In the genomic region with DNA sequence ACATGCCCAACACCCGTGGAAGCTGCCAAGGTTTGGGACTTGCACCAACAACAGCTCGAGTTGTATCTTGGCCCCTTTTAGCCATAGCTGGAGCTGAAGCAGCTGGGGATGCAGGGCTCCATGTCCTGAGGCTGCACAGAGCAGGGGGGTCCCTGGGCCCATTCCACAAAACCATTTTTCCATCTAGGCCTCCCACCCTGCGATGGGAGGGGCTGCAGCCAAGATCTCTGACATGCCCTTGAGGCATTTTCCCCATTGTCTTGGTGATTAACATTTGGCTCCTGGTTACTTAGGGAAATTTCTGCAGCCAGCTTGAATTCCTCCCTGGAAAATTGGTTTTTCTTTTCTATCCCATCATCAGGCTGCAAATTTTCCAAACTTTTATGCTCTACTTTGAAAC, we compare ENCODE assay signal across 22 cellular contexts.
DNase-seq lines count a peak whose midpoint lies in the region; ATAC-seq, FAIRE-seq and TF ChIP-seq lines count a peak whose summit lies in the region.
"Had no signal": no experiment of that assay in that cellular context is flagged by ENCODE, and none has a peak within 500 bp of the region (broad histone marks: within the 10 kb centered on the region; RNA-seq: fewer than 3 reads in every experiment).

No MANE protein-coding gene starts in this region.

- H3K4me1 Mint-ChIP-seq in WTC11 = peaks cover 13% of the 10 kb centered on the region
- H3K4me1 Mint-ChIP-seq: B cell; CD4-positive, CD25-positive, alpha-beta regulatory T cell had no signal

- no peaks in the 10 kb centered on the region for H3K27me3 Mint-ChIP-seq in WTC11 (ENCODE audit: low read depth)
- H3K27me3 Mint-ChIP-seq: B cell; CD4-positive, CD25-positive, alpha-beta regulatory T cell had no signal

- TF ChIP-seq EP300 in HepG2 (IDR thresholded peaks at IDR 0.05; ENCODE audit: low read depth in 2 of 2, low read length in 2 of 2) = no peak
- TF ChIP-seq EP300 in HepG2 (CRISPR knock-in tag; IDR thresholded peaks at IDR 0.05; ENCODE audit: borderline replicate concordance) = no peak

- TF ChIP-seq CTCF in WTC11 (IDR thresholded peaks at IDR 0.05) (no peak), HepG2 (CRISPR knock-in tag; IDR thresholded peaks at IDR 0.05) (no peak)

- no peaks in the 10 kb centered on the region for H3K4me1 ChIP-seq in HepG2 (ENCODE audit: insufficient read depth, low read length)
- H3K4me1 ChIP-seq: BLaER1, Caco-2 had no signal

- no peaks in the 10 kb centered on the region for H3K79me2 ChIP-seq in HepG2 (ENCODE audit: insufficient read depth, low read length)

- FAIRE-seq in HepG2 (lab: Jason Lieb, UNC) = no peak
- FAIRE-seq: A204.1, GM12878, GM19239 had no signal

- no peaks in the 10 kb centered on the region for H3K27me3 ChIP-seq in HepG2 (ENCODE audit: control insufficient read depth in 1 of 2, insufficient read depth in 2 of 2, low read length in 2 of 2)
- H3K27me3 ChIP-seq: BLaER1 had no signal

- POLR2A ChIA-PET in WTC11 (lab: Charles Lee) (no interaction called here), HepG2 (lab: Yijun Ruan, JAX) (no interaction called here)

- no TSS peak for BruUV-seq in HepG2 (replicated peaks; lab: Mats Ljungman, UMichigan)

- H2AFZ ChIP-seq in HepG2 (ENCODE audit: low read length) = no peak overlapping the region
- H2AFZ ChIP-seq: GM23248 had no signal

- no peak overlapping the region for H3K27ac ChIP-seq in HepG2 (ENCODE audit: extremely low read length, insufficient read depth, low read length)
- H3K27ac ChIP-seq: 22Rv1, BLaER1, C4-2B, GM23248 had no signal

- H3K4me3 ChIP-seq in HepG2 (replicated peaks in 1 of 3; ENCODE audit: insufficient read depth in 1 of 3, low read depth in 2 of 3, low read length in 3 of 3) = no peak overlapping the region
- H3K4me3 ChIP-seq: BLaER1, GM12878, GM23248 had no signal

- H3K4me2 ChIP-seq in HepG2 (ENCODE audit: low read depth, low read length) = no peak overlapping the region
- H3K4me2 ChIP-seq: BLaER1 had no signal

- H3K27ac Mint-ChIP-seq in WTC11 = no peak overlapping the region
- H3K27ac Mint-ChIP-seq: B cell; CD8-positive, alpha-beta T cell; H9 had no signal

- 0% methylated on average over 2 of the region's 3 CpGs for WGBS in HepG2 (ENCODE audit: low lambda C conversion rate)

- no peak for TF ChIP-seq POLR2A in HepG2 (IDR thresholded peaks at IDR 0.05; ENCODE audit: insufficient read depth in 1 of 2, low read depth in 2 of 2, low read length in 2 of 2)

- TF ChIP-seq RAD21 in HepG2 (CRISPR knock-in tag; IDR thresholded peaks at IDR 0.05) = no peak

- no peaks in the 10 kb centered on the region for H3K36me3 ChIP-seq in HepG2 (replicated peaks in 1 of 2; ENCODE audit: control insufficient read depth in 1 of 2, insufficient read depth in 2 of 2, low read length in 2 of 2)
- H3K36me3 ChIP-seq: BLaER1 had no signal

- in situ Hi-C loops in HepG2 (cut with HindIII; ENCODE audit: extremely low pct_ligation_motif_present, low pct_unique_long_range_greater_than_20kb) = no loop called here

- H3K9ac ChIP-seq in HepG2 (ENCODE audit: insufficient read depth, low read depth, low read length) = no peak overlapping the region
- H3K9ac ChIP-seq: BLaER1, GM23248 had no signal

- peaks cover 13% of the 10 kb centered on the region for H3K36me3 Mint-ChIP-seq in WTC11
- H3K36me3 Mint-ChIP-seq: CD4-positive, CD25-positive, alpha-beta regulatory T cell; CD8-positive, alpha-beta T cell had no signal

- peaks cover 68% of the 10 kb centered on the region for H3K9me3 Mint-ChIP-seq in WTC11

- intact Hi-C loops in HepG2 (cut with micrococcal nuclease; ENCODE audit: unreplicated experiment) = no loop called here

- H4K20me1 ChIP-seq in HepG2 (ENCODE audit: insufficient read depth, low read length) = no peaks in the 10 kb centered on the region
- H4K20me1 ChIP-seq: BLaER1 had no signal

- CTCF ChIA-PET in WTC11 (lab: Charles Lee) = no interaction called here
- CTCF ChIA-PET in HepG2 (lab: Yijun Ruan, JAX; ENCODE audit: low intra/inter-chr PET ratio, low total read pairs) = no interaction called here

- ATAC-seq in WTC11 (peak; percentile 52; the same call in 1 of the 2 replicates), HG02884 (IDR thresholded peaks at IDR 0.05; ENCODE audit: unreplicated experiment) (no peak), HepG2 (no peak)
- ATAC-seq: CD8-positive, alpha-beta T cell; GM12878; HCT116 had no signal

- peaks cover 94% of the 10 kb centered on the region for H3K9me3 ChIP-seq in HepG2 (ENCODE audit: low read length)
- H3K9me3 ChIP-seq: Caco-2 had no signal

- H3K4me3 Mint-ChIP-seq in WTC11 = no peak overlapping the region
- H3K4me3 Mint-ChIP-seq: B cell; CD4-positive, CD25-positive, alpha-beta regulatory T cell; CD8-positive, alpha-beta T cell; H9 had no signal

- DNase-seq in ELF-1 (ENCODE audit: low read depth, low spot score) (peak; percentile 57), WTC11 (ENCODE audit: low spot score) (peak; percentile 22), iPS-NIHi11 (ENCODE audit: low spot score) (peak; percentile 11), HepG2 (ENCODE audit: low spot score) (no peak)
- no peak for DNase-seq in activated CD4-positive, CD25-positive, alpha-beta regulatory T cell treated with anti-CD3 and anti-CD28 coated beads, Interleukin-2, amount 50 U/mL, for 72 hours
- DNase-seq: Caco-2; CD4-positive, CD25-positive, alpha-beta regulatory T cell; CD8-positive, alpha-beta T cell; DMS153; DND-41; GDM1; GM23248; H9 had no signal

TF ChIP-seq in WTC11, 78 proteins besides CTCF, POLR2A, EP300 and RAD21:
- TF ChIP-seq NR3C1 (CRISPR knock-in tag; conservative IDR thresholded peaks at IDR 0.05; ENCODE audit: low read depth) = no peak
- TF ChIP-seq, protein P1, sequence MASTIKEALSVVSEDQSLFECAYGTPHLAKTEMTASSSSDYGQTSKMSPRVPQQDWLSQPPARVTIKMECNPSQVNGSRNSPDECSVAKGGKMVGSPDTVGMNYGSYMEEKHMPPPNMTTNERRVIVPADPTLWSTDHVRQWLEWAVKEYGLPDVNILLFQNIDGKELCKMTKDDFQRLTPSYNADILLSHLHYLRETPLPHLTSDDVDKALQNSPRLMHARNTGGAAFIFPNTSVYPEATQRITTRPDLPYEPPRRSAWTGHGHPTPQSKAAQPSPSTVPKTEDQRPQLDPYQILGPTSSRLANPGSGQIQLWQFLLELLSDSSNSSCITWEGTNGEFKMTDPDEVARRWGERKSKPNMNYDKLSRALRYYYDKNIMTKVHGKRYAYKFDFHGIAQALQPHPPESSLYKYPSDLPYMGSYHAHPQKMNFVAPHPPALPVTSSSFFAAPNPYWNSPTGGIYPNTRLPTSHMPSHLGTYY (CRISPR knock-in tag; IDR thresholded peaks at IDR 0.05) = no peak
- TF ChIP-seq CREB1 (CRISPR knock-in tag; IDR thresholded peaks at IDR 0.05) = no peak
- TF ChIP-seq GTF2I (CRISPR knock-in tag; conservative IDR thresholded peaks at IDR 0.05) = no peak
- TF ChIP-seq NR1H2 (CRISPR knock-in tag; IDR thresholded peaks at IDR 0.05) = no peak
- no peak for TF ChIP-seq SMAD3 (CRISPR knock-in tag; IDR thresholded peaks at IDR 0.05; ENCODE audit: borderline replicate concordance)
- TF ChIP-seq RORB (CRISPR knock-in tag; IDR thresholded peaks at IDR 0.05) = no peak
TF ChIP-seq in WTC11: peak in this region for 0.

TF ChIP-seq in HepG2, 621 proteins besides CTCF, POLR2A, EP300 and RAD21:
- TF ChIP-seq ZNF770 (CRISPR knock-in tag; IDR thresholded peaks at IDR 0.05) = no peak
- no peak for TF ChIP-seq ZNF281 (CRISPR knock-in tag; IDR thresholded peaks at IDR 0.05; ENCODE audit: borderline replicate concordance)
- TF ChIP-seq ZNF660 (CRISPR knock-in tag; IDR thresholded peaks at IDR 0.05; ENCODE audit: borderline replicate concordance, low read depth) = no peak

Comparison
In these comparisons a context has a peak if more than half of its experiments do, and no peak if none do; other contexts are left out.
1. DNase-seq: peak in ELF-1 (single experiment), WTC11 (single experiment) and iPS-NIHi11 (single experiment); none in activated CD4-positive, CD25-positive, alpha-beta regulatory T cell treated with anti-CD3 and anti-CD28 coated beads, Interleukin-2, amount 50 U/mL, for 72 hours (single experiment) and HepG2 (single experiment).